ENCODE assay signal across 8 cellular contexts in the genomic region with DNA sequence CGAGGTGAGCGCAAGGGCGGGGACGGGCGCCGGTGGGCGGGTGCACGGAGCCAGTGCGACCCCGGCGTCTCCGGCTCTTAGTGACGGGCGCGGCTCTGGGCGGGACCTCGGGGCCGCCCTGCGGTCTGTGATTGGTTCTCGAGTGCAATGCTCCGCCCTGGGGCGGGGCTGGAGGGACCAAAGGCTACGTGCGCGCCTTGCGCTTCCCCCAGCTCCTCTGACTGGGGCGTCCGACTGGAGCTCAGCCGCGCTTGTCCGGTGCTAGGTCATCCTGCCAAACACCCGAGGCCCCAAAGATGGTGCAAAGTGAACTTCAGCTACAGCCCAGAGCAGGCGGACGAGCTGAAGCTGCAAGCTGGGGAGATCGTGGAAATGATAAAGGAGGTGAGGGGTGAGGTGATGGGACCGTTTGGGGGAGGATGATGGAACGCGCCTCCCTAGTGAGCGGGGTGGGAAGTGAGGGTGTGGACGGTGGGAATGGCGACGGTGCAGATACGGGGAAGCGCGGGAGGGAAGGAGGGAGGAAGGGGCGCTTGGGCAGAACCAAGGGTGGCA. TPM values are rescaled to one million over a fixed set of nuclear protein-coding genes. Genes with fewer than 3 reads are reported as not detected.
DNase-seq lines count a peak whose midpoint lies in the region; ATAC-seq and TF ChIP-seq lines count a peak whose summit lies in the region.

No MANE protein-coding gene starts in this region.

- H3K27ac Mint-ChIP-seq in T-helper 2 cell treated with Interferon-gamma antibody and Interleukin-4, amounts not matched to agents 5 μg/mL and 100 μg/mL, for 36 hours = peak overlapping the region; percentile 89

- H3K36me3 Mint-ChIP-seq in T-helper 2 cell treated with Interferon-gamma antibody and Interleukin-4, amounts not matched to agents 5 μg/mL and 100 μg/mL, for 36 hours (ENCODE audit: low read depth) = peaks cover 38% of the 10 kb centered on the region

- DNase-seq in GM13976 (ENCODE audit: low spot score) (peak; percentile 100), NCI-H146 treated with DMSO at 0.1 percent for 48 hours (lab: John Stamatoyannopoulos, UW; ENCODE audit: unreplicated experiment) (peak; percentile 79), astrocyte of the cerebellum (ENCODE audit: low read depth) (peak; percentile 72), hypothalamus (lab: John Stamatoyannopoulos, UW) (peak in 47 of 51 donors; percentile 23 to 90 (median 74)), sciatic nerve (ENCODE audit: low spot score) (peak; percentile 94), OCI-M2 (lab: John Stamatoyannopoulos, UW; ENCODE audit: unreplicated experiment) (no peak)
- peak; percentile 93 for DNase-seq in T-helper 2 cell treated with Interferon-gamma antibody and Interleukin-4, amounts not matched to agents 5 μg/mL and 100 μg/mL, for 36 hours (ENCODE audit: low spot score)

- H3K9me3 Mint-ChIP-seq in T-helper 2 cell treated with Interferon-gamma antibody and Interleukin-4, amounts not matched to agents 5 μg/mL and 100 μg/mL, for 36 hours = no peaks in the 10 kb centered on the region

- H3K4me3 ChIP-seq in astrocyte of the cerebellum (ENCODE audit: low read depth, low read length) = peak overlapping the region; percentile 62

- H3K27me3 Mint-ChIP-seq in T-helper 2 cell treated with Interferon-gamma antibody and Interleukin-4, amounts not matched to agents 5 μg/mL and 100 μg/mL, for 36 hours (ENCODE audit: low read depth) = no peaks in the 10 kb centered on the region

- peaks cover 36% of the 10 kb centered on the region for H3K4me1 Mint-ChIP-seq in T-helper 2 cell treated with Interferon-gamma antibody and Interleukin-4, amounts not matched to agents 5 μg/mL and 100 μg/mL, for 36 hours (ENCODE audit: low read depth)

- in situ Hi-C loops in GM13976 (cut with MboI; ENCODE audit: low sequenced_read_pairs, unreplicated experiment) = no loop called here
- in situ Hi-C loops in astrocyte of the cerebellum (cut with HindIII; ENCODE audit: low sequenced_read_pairs) = no loop called here

- ATAC-seq in HG02840 (IDR thresholded peaks at IDR 0.05; ENCODE audit: low FRiP score, unreplicated experiment) (peak; percentile 87), sciatic nerve (peak; percentile 97)

- TF ChIP-seq CTCF in GM13976 (IDR thresholded peaks at IDR 0.05; ENCODE audit: borderline replicate concordance, control extremely low read depth, extremely low read depth, insufficient read depth, missing control alignments) (no peak), astrocyte of the cerebellum (IDR thresholded peaks at IDR 0.05; ENCODE audit: low read depth, low read length, missing control alignments) (no peak)

- peak overlapping the region; percentile 95 for H3K4me3 Mint-ChIP-seq in T-helper 2 cell treated with Interferon-gamma antibody and Interleukin-4, amounts not matched to agents 5 μg/mL and 100 μg/mL, for 36 hours

- intact Hi-C loops in sciatic nerve (cut with DNase I) = loop anchor here (1.0 kb wide), 1 partner anchor 35 kb away; no protein-coding TSS in a partner anchor

RNA-seq across cellular contexts. Expression of a gene that starts 0.8 kb away (rescaled TPM):
- total RNA-seq in sciatic nerve = 9.8 TPM

RNA-seq across cellular contexts. Expression of a gene that starts 16.5 kb away (rescaled TPM):
- total RNA-seq in sciatic nerve = 36.4 TPM
